Comparison of ENCODE assay signal across 9 cellular contexts in genomic region chr14:92471919-92472318, GRCh38. TPM values are rescaled to one million over a fixed set of nuclear protein-coding genes. Genes with fewer than 3 reads are reported as not detected.
DNase-seq lines count a peak whose midpoint lies in the region; FAIRE-seq and TF ChIP-seq lines count a peak whose summit lies in the region.
"Had no signal": no experiment of that assay in that cellular context is flagged by ENCODE, and none has a peak within 500 bp of the region (broad histone marks: within the 10 kb centered on the region; RNA-seq: fewer than 3 reads in every experiment).

No MANE protein-coding gene starts in this region.

- H2BK12ac ChIP-seq in H1 (ENCODE audit: low read depth, low read length) = no peak overlapping the region

- no peak overlapping the region for H3K4me3 ChIP-seq in H1 (ENCODE audit: extremely low read depth in 1 of 4, insufficient read depth in 2 of 4, low read depth in 3 of 4, low read length in 4 of 4)

- in situ Hi-C loops in KBM-7 (cut with MboI; ENCODE audit: low pct_unique_long_range_greater_than_20kb, low sequenced_read_pairs) = no loop called here

- H2BK120ac ChIP-seq in H1 (replicated peaks; ENCODE audit: low read depth, low read length) = no peak overlapping the region

- no peak overlapping the region; the same call in 1 of the 2 replicates for H3K27ac ChIP-seq in H1 (ENCODE audit: low read depth, low read length)

- H3K4ac ChIP-seq in H1 (replicated peaks; ENCODE audit: insufficient read length, low read depth, low read length) = no peak overlapping the region

- H3K36me3 ChIP-seq in H1 (ENCODE audit: control insufficient read depth in 2 of 4, insufficient read depth in 4 of 4, low read length in 3 of 4) = no peaks in the 10 kb centered on the region

- no peak overlapping the region for H2AK5ac ChIP-seq in H1 (ENCODE audit: low read depth, low read length)

- no peak overlapping the region for H4K91ac ChIP-seq in H1 (replicated peaks; ENCODE audit: insufficient read length, low read length)

- TF ChIP-seq RAD21 in H1 (IDR thresholded peaks at IDR 0.05 in 1 of 2, conservative IDR thresholded peaks at IDR 0.05 in 1 of 2; ENCODE audit: low read depth in 2 of 2, low read length in 2 of 2) = no peak

- no peaks in the 10 kb centered on the region for H4K20me1 ChIP-seq in H1 (replicated peaks in 1 of 2; ENCODE audit: control insufficient read depth in 1 of 2, insufficient read depth in 2 of 2, low read length in 2 of 2)

- H2BK5ac ChIP-seq in H1 (ENCODE audit: low read depth, low read length) = no peak overlapping the region

- H3K23me2 ChIP-seq in H1 (ENCODE audit: low read depth, low read length) = no peaks in the 10 kb centered on the region

- CTCF ChIA-PET in H1 (lab: Charles Lee; ENCODE audit: partially characterized antibody) = interaction anchor here (1.0 to 2.9 kb wide), 5 partner anchors 9 to 215 kb away, joined by 3 to 21 read pairs (median 5); no protein-coding TSS in a partner anchor

- no peak overlapping the region for H2AFZ ChIP-seq in H1 (ENCODE audit: low read length)

- no peaks in the 10 kb centered on the region; the same call in 1 of the 2 replicates for H3K79me1 ChIP-seq in H1 (ENCODE audit: low read depth, low read length)

- H2BK20ac ChIP-seq in H1 (ENCODE audit: low read length) = no peak overlapping the region

- no peak for TF ChIP-seq CTCF in H1 (IDR thresholded peaks at IDR 0.05; ENCODE audit: control extremely low read depth in 1 of 3, insufficient read depth in 1 of 3, low read depth in 1 of 3, low read length in 3 of 3)

- H3K79me2 ChIP-seq in H1 (ENCODE audit: control insufficient read depth in 1 of 2, insufficient read depth in 2 of 2, low read length in 2 of 2) = no peaks in the 10 kb centered on the region

- H3K4me1 ChIP-seq in H1 (replicated peaks in 1 of 4; ENCODE audit: control insufficient read depth in 3 of 4, insufficient read depth in 4 of 4, low read length in 3 of 4) = peaks cover 5 to 14% (median 12%) of the 10 kb centered on the region in 4 experiments; a peak in 6 of 7 replicates

- no peak overlapping the region for H3K9ac ChIP-seq in H1 (replicated peaks in 1 of 4; ENCODE audit: extremely low read depth in 1 of 4, low read depth in 3 of 4, low read length in 3 of 4)

- no peak overlapping the region for H3K56ac ChIP-seq in H1 (replicated peaks; ENCODE audit: insufficient read length, low read depth, low read length)

- peak in 1 of 2 experiments; percentile 15; a peak in 1 of 3 replicates for TF ChIP-seq EP300 in H1 (IDR thresholded peaks at IDR 0.05; ENCODE audit: borderline replicate concordance in 1 of 2, low read depth in 2 of 2, low read length in 2 of 2)

- POLR2A ChIA-PET in H1 (lab: Charles Lee; ENCODE audit: partially characterized antibody) = no interaction called here

- no peak overlapping the region for H3K4me2 ChIP-seq in H1 (ENCODE audit: insufficient read depth in 1 of 2, low read depth in 2 of 2, low read length in 2 of 2)

- H3K18ac ChIP-seq in H1 (ENCODE audit: extremely low read depth, low read length) = no peak overlapping the region

- no peak for FAIRE-seq in H1 (lab: Jason Lieb, UNC)

- no peaks in the 10 kb centered on the region; a peak in 1 of 4 replicates for H3K9me3 ChIP-seq in H1 (ENCODE audit: insufficient read depth in 2 of 2, low read depth in 1 of 2, low read length in 1 of 2)

- H2BK15ac ChIP-seq in H1 (ENCODE audit: low read length) = no peak overlapping the region

- H3K23ac ChIP-seq in H1 (ENCODE audit: insufficient read length) = no peak overlapping the region

- H3K14ac ChIP-seq in H1 (ENCODE audit: insufficient read length) = no peak overlapping the region

- H3K27me3 ChIP-seq in H1 (replicated peaks in 1 of 4; ENCODE audit: control insufficient read depth in 3 of 4, extremely low read depth in 1 of 4, insufficient read depth in 3 of 4, low read length in 3 of 4) = no peaks in the 10 kb centered on the region

- DNase-seq in DMS 273 treated with DMSO at 0.1 percent for 48 hours (lab: John Stamatoyannopoulos, UW) = peak; percentile 77
- peak; percentile 81 for DNase-seq in M059J (ENCODE audit: low read depth)
- peak; percentile 47 to 51 for DNase-seq in H1 (ENCODE audit: low read depth in 1 of 2, low spot score in 2 of 2)
- peak; percentile 8 for DNase-seq in myocyte (ENCODE audit: low read depth)
- DNase-seq in stimulated activated CD4-positive, alpha-beta T cell treated with anti-CD3 and anti-CD28 coated beads, Interleukin-1b, Interleukin-23, amount 100 ng/mL, for 48 hours = no peak
- DNase-seq in GDM1 (lab: John Stamatoyannopoulos, UW) = no peak
- DNase-seq in KBM-7 = no peak
- no peak for DNase-seq in HuH-7 (ENCODE audit: low spot score)
- DNase-seq: activated effector memory CD4-positive, alpha-beta T cell treated with anti-CD3 and anti-CD28 coated beads, Interleukin-2, amount 50 U/mL, for 16 hours had no signal

- TF ChIP-seq POLR2A in H1 (IDR thresholded peaks at IDR 0.05; ENCODE audit: control extremely low read depth in 1 of 2, low read depth in 2 of 2, low read length in 2 of 2) = no peak

- H4K8ac ChIP-seq in H1 (ENCODE audit: extremely low read depth, insufficient read depth, low read length) = no peak overlapping the region

- no peak overlapping the region for H4K5ac ChIP-seq in H1 (ENCODE audit: insufficient read length, low read depth, low read length)

TF ChIP-seq in H1, 55 proteins besides CTCF, POLR2A, EP300 and RAD21:
- TF ChIP-seq GTF2F1 (IDR thresholded peaks at IDR 0.05; ENCODE audit: borderline replicate concordance, low read depth, low read length) (no peak), SAP30 (IDR thresholded peaks at IDR 0.05; ENCODE audit: insufficient read depth, insufficient replicate concordance, low read length) (no peak), JUND (IDR thresholded peaks at IDR 0.05; ENCODE audit: low read length) (peak; percentile 93), SRF (IDR thresholded peaks at IDR 0.05; ENCODE audit: low read depth, low read length) (no peak), SUZ12 (IDR thresholded peaks at IDR 0.05; ENCODE audit: low read length) (no peak), JUN (IDR thresholded peaks at IDR 0.05; ENCODE audit: low read depth, low read length) (peak; percentile 48; the same call in 1 of the 2 replicates), ATF3 (IDR thresholded peaks at IDR 0.05; ENCODE audit: insufficient read depth, low read depth, low read length) (0 out of 2 replicates have a peak, but pooled peaks have one; percentile 46), CEBPB (IDR thresholded peaks at IDR 0.05; ENCODE audit: low read depth, low read length) (no peak), MAFK (IDR thresholded peaks at IDR 0.05; ENCODE audit: low read depth, low read length) (no peak), TAF1 (IDR thresholded peaks at IDR 0.05; ENCODE audit: low read depth, low read length) (no peak), NANOG (IDR thresholded peaks at IDR 0.05; ENCODE audit: insufficient read depth, low read depth, low read length, poor library complexity, severe bottlenecking) (peak; percentile 81), ASH2L (IDR thresholded peaks at IDR 0.05; ENCODE audit: low read length) (no peak), YY1 (IDR thresholded peaks at IDR 0.05; ENCODE audit: low read depth, low read length) (no peak), SP1 (IDR thresholded peaks at IDR 0.05; ENCODE audit: low read depth, low read length) (peak; percentile 48; the same call in 1 of the 2 replicates), HDAC2 (IDR thresholded peaks at IDR 0.05; ENCODE audit: borderline replicate concordance in 1 of 2, low read depth in 2 of 2, low read length in 2 of 2) (no peak), BCL11A (IDR thresholded peaks at IDR 0.05; ENCODE audit: low read depth in 2 of 2, low read length in 2 of 2) (no peak), CBX5 (IDR thresholded peaks at IDR 0.05; ENCODE audit: low read depth, low read length) (no peak), TCF12 (IDR thresholded peaks at IDR 0.05; ENCODE audit: low read depth, low read length) (peak; percentile 87; the same call in 1 of the 2 replicates), TEAD4 (IDR thresholded peaks at IDR 0.05; ENCODE audit: low read depth, low read length) (peak; percentile 80), FOSL1 (IDR thresholded peaks at IDR 0.05; ENCODE audit: insufficient read depth, low read depth, low read length) (no peak), HDAC6 (IDR thresholded peaks at IDR 0.05; ENCODE audit: low read depth, low read length) (no peak), SIX5 (IDR thresholded peaks at IDR 0.05; ENCODE audit: low read depth, low read length) (no peak), RNF2 (IDR thresholded peaks at IDR 0.05; ENCODE audit: borderline replicate concordance, low read depth, low read length, missing control alignments, poor library complexity, severe bottlenecking) (no peak), SIN3A (conservative IDR thresholded peaks at IDR 0.05 in 1 of 2, IDR thresholded peaks at IDR 0.05 in 1 of 2; ENCODE audit: low read depth in 1 of 2, low read length in 2 of 2) (no peak), GABPA (IDR thresholded peaks at IDR 0.05; ENCODE audit: borderline replicate concordance, insufficient read depth, low read length) (no peak), KDM1A (IDR thresholded peaks at IDR 0.05; ENCODE audit: borderline replicate concordance, low read length) (no peak), MAX (IDR thresholded peaks at IDR 0.05) (no peak)

RNA-seq across cellular contexts. Expression of gene RIN3, which starts 41.7 kb away (rescaled TPM):
- 0.44 and 1.1 TPM in 2 replicates for total RNA-seq in M059J (2014; rRNA removed; shearing (Covaris generic))
- 1.5 and 1.9 TPM in 2 replicates for total RNA-seq in H1 (2021; fragmentation: NEBNext Ultra II Directional; extraction: Animal tissue kit (Norgen Biotek cat#: 25700))
- polyA plus RNA-seq in H1 (2011; rRNA removed) = 0.59 and 0.78 TPM in 2 replicates
- 0.40 TPM for polyA plus RNA-seq in H1 (2011; cell fraction: cytosol; rRNA removed)
- 1.1 TPM for polyA plus RNA-seq in H1 (2011; cell fraction: nucleus; rRNA removed)
- polyA plus RNA-seq in H1 (2012, experiment 1 of 2) = 1.1 to 2.2 TPM (median 1.5 TPM) in 4 replicates
- 1.4 TPM for polyA plus RNA-seq in H1 (2012, experiment 2 of 2)
- 1.7 TPM for polyA plus RNA-seq in H1 (2013, experiment 1 of 2)
- polyA plus RNA-seq in H1 (2013, experiment 2 of 2) = 1.4 TPM
- polyA minus RNA-seq in H1 (2011; rRNA and poly(A)+ RNA removed) = 1.3 and 1.4 TPM in 2 replicates
- 1.1 TPM for polyA minus RNA-seq in H1 (2011; cell fraction: cytosol; rRNA and poly(A)+ RNA removed)
- 3.5 TPM for polyA minus RNA-seq in H1 (2011; cell fraction: nucleus; rRNA and poly(A)+ RNA removed)
- total RNA-seq in myocyte = 0.51 and 0.83 TPM in 2 replicates
- polyA plus RNA-seq in myocyte (2012) = 3.1 TPM

Comparison
In these comparisons a context has a peak if more than half of its experiments do, and no peak if none do; other contexts are left out.
1. DNase-seq: peak in DMS 273 treated with DMSO at 0.1 percent for 48 hours (single experiment), M059J (single experiment), H1 (2 of 2) and myocyte (single experiment); none in stimulated activated CD4-positive, alpha-beta T cell treated with anti-CD3 and anti-CD28 coated beads, Interleukin-1b, Interleukin-23, amount 100 ng/mL, for 48 hours (single experiment), GDM1 (single experiment), KBM-7 (single experiment) and HuH-7 (single experiment).